In the genomic region with DNA sequence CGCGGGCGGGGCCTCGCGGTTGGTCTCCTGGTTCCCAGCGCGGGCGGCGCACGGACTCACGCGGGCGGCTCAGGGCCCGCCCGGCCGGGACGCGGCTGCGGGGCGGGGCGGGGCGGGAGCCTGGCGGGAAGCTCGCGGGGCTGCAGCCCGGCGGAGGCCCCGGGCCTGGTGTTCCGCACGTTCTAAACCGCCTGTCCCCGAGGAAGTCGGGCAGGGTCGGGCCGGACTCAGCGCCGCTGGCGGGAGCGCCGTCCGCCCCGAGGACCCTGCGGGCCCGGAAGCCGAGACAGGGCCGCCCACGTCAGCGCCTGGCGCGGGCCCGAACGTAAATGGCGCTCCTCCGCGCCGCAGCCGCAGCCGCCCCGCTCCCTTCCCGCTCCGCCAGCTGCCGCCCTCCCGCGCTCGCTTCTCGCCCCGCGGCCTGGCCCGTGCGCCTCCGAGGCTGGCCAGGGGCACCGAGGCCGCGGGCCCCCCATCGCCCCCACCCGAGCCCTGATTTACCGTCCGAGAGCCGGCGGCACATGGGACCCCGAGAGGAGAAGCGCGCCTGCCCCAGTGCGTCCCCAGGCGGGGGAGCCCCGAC, we compare ENCODE assay signal across 8 cellular contexts. TPM values are rescaled to one million over a fixed set of nuclear protein-coding genes. Genes with fewer than 3 reads are reported as not detected.
DNase-seq lines count a peak whose midpoint lies in the region; ATAC-seq and TF ChIP-seq lines count a peak whose summit lies in the region.

No MANE protein-coding gene starts in this region.

- peak overlapping the region; percentile 50; the same call in 1 of the 2 replicates for H2AFZ ChIP-seq in PC-3 (ENCODE audit: low read length)
- peak overlapping the region; percentile 46 for H2AFZ ChIP-seq in fibroblast of lung (ENCODE audit: low read length)

- H3K27ac Mint-ChIP-seq in natural killer cell, result peak overlapping the region; percentile 92 to 97
- peak overlapping the region; percentile 100 for H3K27ac Mint-ChIP-seq in stimulated activated naive B cell treated with anti-CD40 and anti-IgM and Interleukin-4, amounts not matched to agents 10 μg/mL and 1 μg/mL and 100 μg/mL, for 72 hours

- TF ChIP-seq CTCF in PC-3 (conservative IDR thresholded peaks at IDR 0.05; ENCODE audit: low read depth, low read length) (no peak), fibroblast of lung (conservative IDR thresholded peaks at IDR 0.05 in 1 of 2, IDR thresholded peaks at IDR 0.05 in 1 of 2; ENCODE audit: low read depth in 1 of 2, low read length in 2 of 2) (no peak), natural killer cell (IDR thresholded peaks at IDR 0.05) (no peak)

- H3K4me1 ChIP-seq in PC-3 (ENCODE audit: insufficient read depth, low read length) (peaks cover 22% of the 10 kb centered on the region), fibroblast of lung (ENCODE audit: control insufficient read depth, extremely low read depth, insufficient read depth, low read length) (peaks cover 15% of the 10 kb centered on the region)

- no peaks in the 10 kb centered on the region for H3K9me3 Mint-ChIP-seq in natural killer cell
- H3K9me3 Mint-ChIP-seq in stimulated activated naive B cell treated with anti-CD40 and anti-IgM and Interleukin-4, amounts not matched to agents 10 μg/mL and 1 μg/mL and 100 μg/mL, for 72 hours, result peaks cover 0 to 1% of the 10 kb centered on the region in 2 donors

- H3F3A ChIP-seq in PC-3 (ENCODE audit: low read length, unreplicated experiment), result no peaks in the 10 kb centered on the region

- H3K27ac ChIP-seq in PC-3 (ENCODE audit: low read length), result peak overlapping the region; percentile 56
- peak overlapping the region; percentile 88 for H3K27ac ChIP-seq in fibroblast of lung (ENCODE audit: insufficient read depth, low read length)

- CTCF ChIA-PET in PC-3 (lab: Charles Lee), result no interaction called here

- peaks cover 8% of the 10 kb centered on the region; the same call in 1 of the 2 replicates for H4K20me1 ChIP-seq in PC-3 (ENCODE audit: low read length)
- no peaks in the 10 kb centered on the region for H4K20me1 ChIP-seq in fibroblast of lung (ENCODE audit: control insufficient read depth, extremely low read depth, insufficient read depth, low read length)

- H3K27me3 Mint-ChIP-seq in natural killer cell (ENCODE audit: low read depth in 2 of 2), result no peaks in the 10 kb centered on the region
- H3K27me3 Mint-ChIP-seq in stimulated activated naive B cell treated with anti-CD40 and anti-IgM and Interleukin-4, amounts not matched to agents 10 μg/mL and 1 μg/mL and 100 μg/mL, for 72 hours, result no peaks in the 10 kb centered on the region

- no peaks in the 10 kb centered on the region for H3K36me3 Mint-ChIP-seq in natural killer cell
- peaks cover 41 to 60% of the 10 kb centered on the region in 2 donors for H3K36me3 Mint-ChIP-seq in stimulated activated naive B cell treated with anti-CD40 and anti-IgM and Interleukin-4, amounts not matched to agents 10 μg/mL and 1 μg/mL and 100 μg/mL, for 72 hours

- no TSS peak for BruUV-seq in PC-3 (replicated peaks; lab: Mats Ljungman, UMichigan)

- H3K9ac ChIP-seq in PC-3 (ENCODE audit: low read length) (peak overlapping the region; percentile 91), fibroblast of lung (ENCODE audit: insufficient read depth, low read length) (peak overlapping the region; percentile 82)

- peak overlapping the region; percentile 68 for H3K4me3 ChIP-seq in PC-3 (ENCODE audit: low read length)
- peak overlapping the region; percentile 45 to 68 (median 52) for H3K4me3 ChIP-seq in fibroblast of lung (replicated peaks in 1 of 4; ENCODE audit: control extremely low read depth in 1 of 4, insufficient read depth in 1 of 4, low read depth in 3 of 4, low read length in 4 of 4)

- peaks cover 50% of the 10 kb centered on the region for H3K79me2 ChIP-seq in PC-3 (ENCODE audit: low read length)
- H3K79me2 ChIP-seq in fibroblast of lung (ENCODE audit: control insufficient read depth, insufficient read depth, low read length), result peaks cover 47% of the 10 kb centered on the region

- DNase-seq in COLO668 (lab: John Stamatoyannopoulos, UW; ENCODE audit: unreplicated experiment) (peak; percentile 96), PC-3 (peak; percentile 78), activated T-helper 1 cell treated with Interleukin-2 at 50 U/mL for 16 hours (ENCODE audit: low read depth) (peak; percentile 82), fibroblast of lung (ENCODE audit: low read depth in 2 of 2) (peak; percentile 88 to 90), natural killer cell (peak; percentile 86)
- peak; percentile 79 for DNase-seq in stimulated activated naive B cell treated with anti-CD40 and anti-IgM and Interleukin-4, amounts not matched to agents 10 μg/mL and 1 μg/mL and 100 μg/mL, for 72 hours

- H3K9me3 ChIP-seq in PC-3 (ENCODE audit: low read length) (no peaks in the 10 kb centered on the region), fibroblast of lung (ENCODE audit: control insufficient read depth, insufficient read depth, low read depth, low read length) (no peaks in the 10 kb centered on the region)

- no peaks in the 10 kb centered on the region for H3K27me3 ChIP-seq in PC-3 (ENCODE audit: low read length)
- no peaks in the 10 kb centered on the region for H3K27me3 ChIP-seq in fibroblast of lung (ENCODE audit: control insufficient read depth, insufficient read depth, low read length)

- H3K4me2 ChIP-seq in PC-3 (ENCODE audit: low read length), result peak overlapping the region; percentile 87
- H3K4me2 ChIP-seq in fibroblast of lung (ENCODE audit: extremely low read depth, insufficient read depth, low read length), result peak overlapping the region; percentile 90

- POLR2A ChIA-PET in PC-3 (lab: Charles Lee; ENCODE audit: unreplicated experiment), result interaction anchor here (0.5 kb wide), 1 partner anchor 98 kb away, joined by 3 read pairs; a partner anchor contains a TSS

- intact Hi-C loops in PC-3 (cut with micrococcal nuclease) (no loop called here), natural killer cell (cut with micrococcal nuclease) (loop anchor here (1.0 to 2.0 kb wide), 3 partner anchors 20 to 97 kb away; a partner anchor contains a TSS)

- H3K36me3 ChIP-seq in PC-3 (ENCODE audit: low read depth, low read length), result no peaks in the 10 kb centered on the region
- H3K36me3 ChIP-seq in fibroblast of lung (ENCODE audit: control insufficient read depth, insufficient read depth, low read length), result peaks cover 9% of the 10 kb centered on the region

- H3K4me1 Mint-ChIP-seq in natural killer cell, result peaks cover 69 to 78% of the 10 kb centered on the region in 2 donors
- H3K4me1 Mint-ChIP-seq in stimulated activated naive B cell treated with anti-CD40 and anti-IgM and Interleukin-4, amounts not matched to agents 10 μg/mL and 1 μg/mL and 100 μg/mL, for 72 hours, result peaks cover 55 to 76% of the 10 kb centered on the region in 2 donors

- no peaks in the 10 kb centered on the region for H3K9me2 ChIP-seq in PC-3 (replicated peaks; ENCODE audit: low read length)

- H3K4me3 Mint-ChIP-seq in natural killer cell, result peak overlapping the region; percentile 91
- H3K4me3 Mint-ChIP-seq in stimulated activated naive B cell treated with anti-CD40 and anti-IgM and Interleukin-4, amounts not matched to agents 10 μg/mL and 1 μg/mL and 100 μg/mL, for 72 hours, result peak overlapping the region; percentile 91 to 95

- ATAC-seq in GM19395 (IDR thresholded peaks at IDR 0.05; ENCODE audit: unreplicated experiment) (peak; percentile 48), HG03558 (IDR thresholded peaks at IDR 0.05; ENCODE audit: extremely low read depth, unreplicated experiment) (peak; percentile 39), PC-3 (peak; percentile 66), natural killer cell (peak; percentile 63 to 81 (median 70))
- ATAC-seq in stimulated activated naive B cell treated with anti-CD40 and anti-IgM and Interleukin-4, amounts not matched to agents 10 μg/mL and 1 μg/mL and 100 μg/mL, for 72 hours (replicated peaks), result peak; percentile 58 to 72

RNA-seq across cellular contexts. Expression of a gene that starts 0.3 kb away (rescaled TPM):
- total RNA-seq in PC-3 (2014; rRNA removed) (223 and 266 TPM in 2 replicates), fibroblast of lung (224 and 249 TPM in 2 replicates), natural killer cell (100 to 1,000 TPM; 384 to 388 (median 388) TPM)
- 78.2 and 86.1 TPM in 2 replicates for polyA plus RNA-seq in fibroblast of lung
- polyA plus RNA-seq in fibroblast of lung (2012), result 102 and 162 TPM in 2 replicates
- polyA minus RNA-seq in fibroblast of lung (ENCODE audit: low replicate concordance), result 151 and 174 TPM in 2 replicates

RNA-seq across cellular contexts. Expression of a gene that starts 40.5 kb away (rescaled TPM):
- 48.1 and 81.4 TPM in 2 replicates for total RNA-seq in PC-3 (2014; rRNA removed)
- 37.2 and 44.3 TPM in 2 replicates for total RNA-seq in fibroblast of lung
- 53.8 and 59.5 TPM in 2 replicates for polyA plus RNA-seq in fibroblast of lung
- polyA plus RNA-seq in fibroblast of lung (2012), result 49.3 and 67.4 TPM in 2 replicates
- 55.9 and 75.0 TPM in 2 replicates for polyA minus RNA-seq in fibroblast of lung (ENCODE audit: low replicate concordance)
- 10 to 100 TPM; 63.5 to 89.2 (median 64.0) TPM for total RNA-seq in natural killer cell

Comparison
In these comparisons a context has a peak if more than half of its experiments do, and no peak if none do; other contexts are left out.
1. Peak in every context shown above with its lines: DNase-seq, ATAC-seq, H3K4me3 ChIP-seq and H3K27ac ChIP-seq.